In genomic region chr22:20999350-21000214, GRCh38 we compare ENCODE assay signal across 12 cellular contexts. TPM values are rescaled to one million over a fixed set of nuclear protein-coding genes. Genes with fewer than 3 reads are reported as not detected.
DNase-seq lines count a peak whose midpoint lies in the region; FAIRE-seq and TF ChIP-seq lines count a peak whose summit lies in the region.
"Had no signal": no experiment of that assay in that cellular context is flagged by ENCODE, and none has a peak within 500 bp of the region (broad histone marks: within the 10 kb centered on the region; RNA-seq: fewer than 3 reads in every experiment).

No MANE protein-coding gene starts in this region.

- H3K27ac Mint-ChIP-seq in T-helper 2 cell treated with Interferon-gamma antibody and Interleukin-4, amounts not matched to agents 5 μg/mL and 100 μg/mL, for 36 hours, result peak overlapping the region; percentile 73

- H3K27me3 Mint-ChIP-seq in T-helper 2 cell treated with Interferon-gamma antibody and Interleukin-4, amounts not matched to agents 5 μg/mL and 100 μg/mL, for 36 hours (ENCODE audit: low read depth), result no peaks in the 10 kb centered on the region

- peak overlapping the region; percentile 86 for H3K4me2 ChIP-seq in Loucy (ENCODE audit: low read depth, low read length, poor library complexity, severe bottlenecking)
- H3K4me2 ChIP-seq in skeletal muscle satellite cell (ENCODE audit: low read length), result peak overlapping the region; percentile 94

- H3K4me3 Mint-ChIP-seq in T-helper 2 cell treated with Interferon-gamma antibody and Interleukin-4, amounts not matched to agents 5 μg/mL and 100 μg/mL, for 36 hours, result peak overlapping the region; percentile 95

- H3K4me1 ChIP-seq in Loucy (ENCODE audit: insufficient read depth, low read length, poor library complexity, severe bottlenecking) (peaks cover 19% of the 10 kb centered on the region), breast epithelium (peaks cover 4 to 22% of the 10 kb centered on the region in 2 donors), skeletal muscle satellite cell (ENCODE audit: control insufficient read depth, insufficient read depth, low read length) (peaks cover 25% of the 10 kb centered on the region)

- no peaks in the 10 kb centered on the region for H3K9me2 ChIP-seq in Loucy (replicated peaks; ENCODE audit: low read depth, low read length)

- DNase-seq in T-helper 2 cell treated with Interferon-gamma antibody and Interleukin-4, amounts not matched to agents 5 μg/mL and 100 μg/mL, for 36 hours (ENCODE audit: low spot score), result no peak
- DNase-seq in T-helper 2 cell (no peak), breast epithelium (ENCODE audit: low spot score in 2 of 2) (no peak), H54 (ENCODE audit: insufficient read length, low spot score) (no peak), 8988T (no peak), NCI-H1092 (lab: John Stamatoyannopoulos, UW) (no peak)
- DNase-seq: activated effector memory CD4-positive, alpha-beta T cell treated with Interleukin-2 at 50 U/mL for 16 hours; NCI-H524 treated with DMSO at 0.1 percent for 48 hours; stimulated activated CD4-positive, alpha-beta T cell treated with anti-CD3 and anti-CD28 coated beads, Interleukin-2, amount 100 ng/mL, for 24 hours had no signal

- intact Hi-C loops in breast epithelium (cut with DNase I; ENCODE audit: low total_unique reads), result no loop called here

- no peaks in the 10 kb centered on the region for H3K9me3 ChIP-seq in Loucy (ENCODE audit: insufficient read depth, low read depth, low read length)
- H3K9me3 ChIP-seq in breast epithelium, result no peaks in the 10 kb centered on the region
- no peaks in the 10 kb centered on the region for H3K9me3 ChIP-seq in skeletal muscle satellite cell (replicated peaks; ENCODE audit: low read length)
- H3K9me3 ChIP-seq: upper lobe of left lung had no signal

- peak overlapping the region; percentile 8 to 99 for H3K27ac ChIP-seq in breast epithelium

- H3K4me3 ChIP-seq in Loucy (ENCODE audit: low read length, poor library complexity, severe bottlenecking), result peak overlapping the region; percentile 95
- peak overlapping the region in 2 of 3 donors; percentile 74 to 85 for H3K4me3 ChIP-seq in breast epithelium
- H3K4me3 ChIP-seq in skeletal muscle satellite cell (ENCODE audit: low read length), result no peak overlapping the region

- TF ChIP-seq CTCF in Loucy (conservative IDR thresholded peaks at IDR 0.05; ENCODE audit: low read length) (no peak), breast epithelium (IDR thresholded peaks at IDR 0.05) (no peak)

- H3K9ac ChIP-seq in Loucy (ENCODE audit: low read depth, low read length, poor library complexity, severe bottlenecking), result peak overlapping the region; percentile 97
- H3K9ac ChIP-seq in skeletal muscle satellite cell (ENCODE audit: low read depth, low read length), result no peak overlapping the region

- no peak for TF ChIP-seq POLR2A in breast epithelium (IDR thresholded peaks at IDR 0.05)
- TF ChIP-seq POLR2A in H54 (IDR thresholded peaks at IDR 0.05; ENCODE audit: low read depth, low read length), result no peak

- no peak for FAIRE-seq in H54 (lab: Jason Lieb, UNC)

- H3K4me1 Mint-ChIP-seq in T-helper 2 cell treated with Interferon-gamma antibody and Interleukin-4, amounts not matched to agents 5 μg/mL and 100 μg/mL, for 36 hours (ENCODE audit: low read depth), result peaks cover 7% of the 10 kb centered on the region

- H3K79me2 ChIP-seq in Loucy (ENCODE audit: insufficient read depth, low read length), result peaks cover 34% of the 10 kb centered on the region

- H3K36me3 Mint-ChIP-seq in T-helper 2 cell treated with Interferon-gamma antibody and Interleukin-4, amounts not matched to agents 5 μg/mL and 100 μg/mL, for 36 hours (ENCODE audit: low read depth), result peaks cover 13% of the 10 kb centered on the region

- H3K27me3 ChIP-seq in Loucy (ENCODE audit: insufficient read depth, low read length, poor library complexity, severe bottlenecking) (no peaks in the 10 kb centered on the region), breast epithelium (no peaks in the 10 kb centered on the region), skeletal muscle satellite cell (ENCODE audit: control insufficient read depth, insufficient read depth, low read length) (no peaks in the 10 kb centered on the region)
- H3K27me3 ChIP-seq: upper lobe of left lung had no signal

- H3K36me3 ChIP-seq in Loucy (ENCODE audit: insufficient read depth, low read length), result no peaks in the 10 kb centered on the region; the same call in 1 of the 2 replicates
- H3K36me3 ChIP-seq in breast epithelium, result no peaks in the 10 kb centered on the region
- H3K36me3 ChIP-seq in skeletal muscle satellite cell (ENCODE audit: insufficient read depth, low read length), result peaks cover 38% of the 10 kb centered on the region

- H3F3A ChIP-seq in Loucy (ENCODE audit: low read depth), result peaks cover 3% of the 10 kb centered on the region

- H4K20me1 ChIP-seq in Loucy (ENCODE audit: insufficient read depth, low read length, poor library complexity, severe bottlenecking), result peaks cover 18% of the 10 kb centered on the region

- no peak overlapping the region for H2AFZ ChIP-seq in Loucy (ENCODE audit: low read length)

- no peaks in the 10 kb centered on the region for H3K9me3 Mint-ChIP-seq in T-helper 2 cell treated with Interferon-gamma antibody and Interleukin-4, amounts not matched to agents 5 μg/mL and 100 μg/mL, for 36 hours

RNA-seq across cellular contexts. Expression of gene THAP7, which starts 2.3 kb away (rescaled TPM):
- total RNA-seq in breast epithelium, result 10 to 100 TPM; 35.8 to 59.9 (median 52.4) TPM
- total RNA-seq in skeletal muscle satellite cell (2012; rRNA removed), result 14.2 and 19.9 TPM in 2 replicates

RNA-seq across cellular contexts. Expression of gene P2RX6, which starts 15.4 kb away (rescaled TPM):
- 1 to 10 TPM in 1 of 3 donors, not detected in 2; 1.6 TPM for total RNA-seq in breast epithelium
- total RNA-seq in skeletal muscle satellite cell (2012; rRNA removed), result 0.25 and 1.3 TPM in 2 replicates

RNA-seq across cellular contexts. Expression of gene LZTR1, which starts 17.5 kb away (rescaled TPM):
- total RNA-seq in breast epithelium, result 10 to 100 TPM; 37.6 to 59.0 (median 46.2) TPM
- 37.3 and 45.4 TPM in 2 replicates for total RNA-seq in skeletal muscle satellite cell (2012; rRNA removed)

RNA-seq across cellular contexts. Expression of gene AIFM3, which starts 32.5 kb away (rescaled TPM):
- 1 to 10 TPM; 1.6 to 3.3 (median 2.2) TPM for total RNA-seq in breast epithelium
- 0.22 and 0.76 TPM in 2 replicates for total RNA-seq in skeletal muscle satellite cell (2012; rRNA removed)

RNA-seq across cellular contexts. Expression of gene SLC7A4, which starts 32.8 kb away (rescaled TPM):
- 1 to 10 TPM; 1.6 to 2.4 (median 2.0) TPM for total RNA-seq in breast epithelium
- total RNA-seq in skeletal muscle satellite cell (2012; rRNA removed), result 0.44 TPM in 1 of 2 replicates, not detected in the other
